Comparison of ENCODE assay signal across 10 cellular contexts in the genomic region with DNA sequence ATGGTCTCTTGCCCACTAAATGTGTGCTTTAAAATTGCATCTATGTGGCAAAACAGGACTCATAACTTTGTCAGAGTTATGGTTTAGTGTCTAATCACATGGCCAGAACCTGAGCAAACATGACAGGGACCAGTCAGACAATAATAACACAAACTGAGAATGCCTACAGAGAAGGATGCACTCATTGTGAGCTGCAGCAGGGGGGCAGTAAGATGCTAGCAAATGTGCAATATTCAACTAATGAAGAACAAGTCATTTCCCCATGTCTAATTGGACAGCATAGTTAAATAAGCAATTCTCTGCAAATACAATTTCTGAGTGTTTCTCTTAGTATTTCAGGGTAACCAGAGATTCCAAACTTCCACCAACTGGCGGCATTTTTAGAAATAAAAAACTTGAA. TPM values are rescaled to one million over a fixed set of nuclear protein-coding genes. Genes with fewer than 3 reads are reported as not detected.
A peak's percentile ranks its signal among the peaks of the same experiment; 100 is the strongest.
DNase-seq lines count a peak whose midpoint lies in the region; ATAC-seq, FAIRE-seq and TF ChIP-seq lines count a peak whose summit lies in the region.
"Had no signal": no experiment of that assay in that cellular context is flagged by ENCODE, and none has a peak within 500 bp of the region (broad histone marks: within the 10 kb centered on the region; RNA-seq: fewer than 3 reads in every experiment).

No MANE protein-coding gene starts in this region.

- H3K9me3 ChIP-seq in PC-3 (ENCODE audit: low read length), result no peaks in the 10 kb centered on the region
- H3K9me3 ChIP-seq in keratinocyte (ENCODE audit: control insufficient read depth, low read depth, low read length), result no peaks in the 10 kb centered on the region

- H4K20me1 ChIP-seq in PC-3 (ENCODE audit: low read length) (no peaks in the 10 kb centered on the region), keratinocyte (ENCODE audit: control insufficient read depth, extremely low read depth, insufficient read depth, low read length) (no peaks in the 10 kb centered on the region)

- DNase-seq in AG10803 (ENCODE audit: low read depth), result peak; percentile 43
- no peak for DNase-seq in GM18507 (ENCODE audit: extremely low spot score, insufficient read length, low read depth)
- DNase-seq in PC-3, result peak; percentile 42
- no peak for DNase-seq in keratinocyte (ENCODE audit: low read depth, low spot score)
- no peak for DNase-seq in C1 segment of cervical spinal cord (lab: John Stamatoyannopoulos, UW)
- no peak for DNase-seq in NCI-H2196 treated with DMSO at 0.1 percent for 48 hours (lab: John Stamatoyannopoulos, UW; ENCODE audit: unreplicated experiment)

- H3K27me3 ChIP-seq in PC-3 (ENCODE audit: low read length), result no peaks in the 10 kb centered on the region
- H3K27me3 ChIP-seq in keratinocyte (ENCODE audit: control insufficient read depth, extremely low read depth, insufficient read depth, low read length), result no peaks in the 10 kb centered on the region

- no peaks in the 10 kb centered on the region for H3F3A ChIP-seq in PC-3 (ENCODE audit: low read length, unreplicated experiment)

- no TSS peak for BruUV-seq in PC-3 (replicated peaks; lab: Mats Ljungman, UMichigan)

- H3K9me2 ChIP-seq in PC-3 (replicated peaks; ENCODE audit: low read length), result no peaks in the 10 kb centered on the region

- no peak overlapping the region for H2AFZ ChIP-seq in PC-3 (ENCODE audit: low read length)
- no peak overlapping the region for H2AFZ ChIP-seq in keratinocyte (ENCODE audit: control insufficient read depth, low read length)

- H3K4me3 ChIP-seq in AG10803 (ENCODE audit: low read length), result no peak overlapping the region
- no peak overlapping the region for H3K4me3 ChIP-seq in PC-3 (ENCODE audit: low read length)
- no peak overlapping the region for H3K4me3 ChIP-seq in keratinocyte (ENCODE audit: control insufficient read depth in 2 of 3, extremely low read depth in 1 of 3, insufficient read depth in 2 of 3, low read depth in 1 of 3, low read length in 3 of 3)
- H3K4me3 ChIP-seq: SK-N-MC had no signal

- intact Hi-C loops in PC-3 (cut with micrococcal nuclease), result no loop called here

- H3K36me3 ChIP-seq in PC-3 (ENCODE audit: low read depth, low read length) (no peaks in the 10 kb centered on the region), keratinocyte (ENCODE audit: control insufficient read depth in 2 of 2, extremely low read depth in 1 of 2, insufficient read depth in 2 of 2, low read length in 2 of 2) (no peaks in the 10 kb centered on the region)

- CTCF ChIA-PET in PC-3 (lab: Charles Lee), result interaction anchor here (0.7 kb wide), 1 partner anchor 222 kb away, joined by 5 read pairs; no protein-coding TSS in a partner anchor

- ATAC-seq in PC-3 (no peak), GM21576 (IDR thresholded peaks at IDR 0.05; ENCODE audit: unreplicated experiment) (no peak), GM18858 (IDR thresholded peaks at IDR 0.05; ENCODE audit: unreplicated experiment) (no peak)
- ATAC-seq: activated naive CD4-positive, alpha-beta T cell treated with anti-CD3 and anti-CD28 coated beads, Interleukin-2, amount 50 U/mL, for 72 hours had no signal

- POLR2A ChIA-PET in PC-3 (lab: Charles Lee; ENCODE audit: unreplicated experiment), result no interaction called here

- no peaks in the 10 kb centered on the region for H3K9me1 ChIP-seq in keratinocyte (ENCODE audit: control insufficient read depth, extremely low read depth, insufficient read depth, low read length)

- peak; percentile 47 for FAIRE-seq in GM18507 (lab: Jason Lieb, UNC)
- peak; percentile 81 for FAIRE-seq in keratinocyte (lab: Jason Lieb, UNC)

- dilution Hi-C loops in keratinocyte (cut with MboI; ENCODE audit: extremely low pct_ligation_motif_present, low sequenced_read_pairs), result no loop called here

- H3K9ac ChIP-seq in PC-3 (ENCODE audit: low read length) (no peak overlapping the region), keratinocyte (ENCODE audit: control insufficient read depth, extremely low read depth, insufficient read depth, low read length) (no peak overlapping the region)

- H3K27ac ChIP-seq in PC-3 (ENCODE audit: low read length), result no peak overlapping the region
- no peak overlapping the region for H3K27ac ChIP-seq in keratinocyte (ENCODE audit: control insufficient read depth, insufficient read depth, low read length)
- H3K27ac ChIP-seq: SK-N-MC had no signal

- H3K4me1 ChIP-seq in PC-3 (ENCODE audit: insufficient read depth, low read length) (0 out of 2 replicates have a peak, but pooled peaks cover 3% of the 10 kb centered on the region), keratinocyte (ENCODE audit: control insufficient read depth, extremely low read depth, insufficient read depth, low read length) (peaks cover 10% of the 10 kb centered on the region)

- no peaks in the 10 kb centered on the region for H3K79me2 ChIP-seq in PC-3 (ENCODE audit: low read length)
- no peaks in the 10 kb centered on the region for H3K79me2 ChIP-seq in keratinocyte (ENCODE audit: control insufficient read depth, insufficient read depth, low read length)

- H3K4me2 ChIP-seq in PC-3 (ENCODE audit: low read length), result no peak overlapping the region
- no peak overlapping the region for H3K4me2 ChIP-seq in keratinocyte (ENCODE audit: control insufficient read depth, extremely low read depth, insufficient read depth, low read depth, low read length)

- TF ChIP-seq CTCF in AG10803 (conservative IDR thresholded peaks at IDR 0.05; ENCODE audit: low read length), result peak; percentile 64
- peak; percentile 61 for TF ChIP-seq CTCF in PC-3 (conservative IDR thresholded peaks at IDR 0.05; ENCODE audit: low read depth, low read length)
- peak; percentile 65 to 85 (median 71) for TF ChIP-seq CTCF in keratinocyte (optimal IDR thresholded peaks at IDR 0.05 in 1 of 3, IDR thresholded peaks at IDR 0.05 in 1 of 3, conservative IDR thresholded peaks at IDR 0.05 in 1 of 3; ENCODE audit: extremely low read depth in 1 of 3, insufficient read depth in 2 of 3, low read length in 3 of 3)

RNA-seq across cellular contexts. Expression of a gene that starts 30.8 kb away (rescaled TPM):
- not detected in 2 replicates for total RNA-seq in PC-3 (2014; rRNA removed)
- polyA plus RNA-seq in keratinocyte, result 0.42 to 0.77 TPM (median 0.52 TPM) in 3 replicates
- 0.37 TPM for polyA plus RNA-seq in keratinocyte (2011; ENCODE audit: low read depth)
- 0.21 and 0.27 TPM in 2 replicates for polyA plus RNA-seq in keratinocyte (2011; cell fraction: cytosol; rRNA removed)
- polyA plus RNA-seq in keratinocyte (2011; cell fraction: nucleus; rRNA removed), result 3.1 and 3.4 TPM in 2 replicates
- polyA plus RNA-seq in keratinocyte (2012; ENCODE audit: low replicate concordance), result 0.53 and 0.54 TPM in 2 replicates
- polyA minus RNA-seq in keratinocyte, result 0.07 to 1.8 TPM (median 0.29 TPM) in 3 replicates
- not detected for polyA minus RNA-seq in keratinocyte (2011; cell fraction: cytosol; rRNA and poly(A)+ RNA removed)
- polyA minus RNA-seq in keratinocyte (2011; cell fraction: nucleus; rRNA and poly(A)+ RNA removed), result 2.3 and 4.7 TPM in 2 replicates
- total RNA-seq: activated naive CD4-positive, alpha-beta T cell treated with anti-CD3 and anti-CD28 coated beads, Interleukin-2, amount 50 U/mL, for 72 hours had no signal

Comparison
In these comparisons a context has a peak if more than half of its experiments do, and no peak if none do; other contexts are left out.
1. DNase-seq: peak in AG10803 (single experiment) and PC-3 (single experiment); none in GM18507 (single experiment), keratinocyte (single experiment), C1 segment of cervical spinal cord (0 of 14) and NCI-H2196 treated with DMSO at 0.1 percent for 48 hours (single experiment).
2. Peak in every context shown above with its lines, with median percentiles within 50 percentile points of each other: CTCF ChIP-seq.